8 cellular contexts compared by ENCODE assay signal in the genomic region with DNA sequence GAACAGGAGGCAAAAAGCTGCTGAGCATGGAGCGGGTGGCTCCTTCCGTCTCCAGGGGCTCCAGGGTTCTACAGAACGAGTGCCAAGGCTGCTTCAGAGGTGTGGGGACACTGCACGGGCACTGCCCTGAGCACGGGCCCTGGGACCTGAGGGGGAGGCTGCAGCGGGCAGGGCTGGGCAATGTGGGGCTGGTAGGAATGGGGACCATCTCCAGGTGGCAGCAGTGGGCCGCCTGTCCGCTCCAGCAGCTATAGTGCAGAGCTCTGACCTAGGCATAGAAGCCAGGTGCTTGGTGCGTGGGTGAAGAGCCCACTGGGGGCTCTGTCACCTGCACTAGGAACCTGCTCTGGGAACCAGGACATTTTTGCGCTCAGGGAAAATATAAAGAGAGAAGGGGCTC. TPM values are rescaled to one million over a fixed set of nuclear protein-coding genes. Genes with fewer than 3 reads are reported as not detected.
DNase-seq lines count a peak whose midpoint lies in the region; ATAC-seq and TF ChIP-seq lines count a peak whose summit lies in the region.

No MANE protein-coding gene starts in this region.

- POLR2A ChIA-PET in RWPE1 (lab: Yijun Ruan, JAX; ENCODE audit: low non-redundant PET), result no interaction called here

- H3K27me3 Mint-ChIP-seq in CD4-positive, CD25-positive, alpha-beta regulatory T cell, result no peaks in the 10 kb centered on the region
- H3K27me3 Mint-ChIP-seq in stimulated activated naive CD8-positive, alpha-beta T cell treated with anti-CD3 and anti-CD28 coated beads, Interleukin-15, amount 100 ng/mL, for 72 hours, result no peaks in the 10 kb centered on the region

- no peaks in the 10 kb centered on the region for H3K9me3 Mint-ChIP-seq in CD4-positive, CD25-positive, alpha-beta regulatory T cell
- no peaks in the 10 kb centered on the region for H3K9me3 Mint-ChIP-seq in stimulated activated naive CD8-positive, alpha-beta T cell treated with anti-CD3 and anti-CD28 coated beads, Interleukin-15, amount 100 ng/mL, for 72 hours

- H3K27me3 ChIP-seq in CD4-positive, CD25-positive, alpha-beta regulatory T cell (ENCODE audit: control insufficient read depth, insufficient read depth, low read length), result no peaks in the 10 kb centered on the region
- H3K27me3 ChIP-seq in esophagus squamous epithelium, result no peaks in the 10 kb centered on the region

- peaks cover 66% of the 10 kb centered on the region for H3K36me3 ChIP-seq in CD4-positive, CD25-positive, alpha-beta regulatory T cell (ENCODE audit: control insufficient read depth, insufficient read depth, low read length)
- H3K36me3 ChIP-seq in esophagus squamous epithelium, result peaks cover 38 to 77% (median 55%) of the 10 kb centered on the region in 3 donors

- H3K4me1 ChIP-seq in CD4-positive, CD25-positive, alpha-beta regulatory T cell (ENCODE audit: control insufficient read depth, insufficient read depth, low read length, poor library complexity, severe bottlenecking), result peaks cover 21% of the 10 kb centered on the region
- peaks cover 27 to 45% (median 35%) of the 10 kb centered on the region in 3 donors for H3K4me1 ChIP-seq in esophagus squamous epithelium

- peaks cover 19% of the 10 kb centered on the region for H3K36me3 Mint-ChIP-seq in CD4-positive, CD25-positive, alpha-beta regulatory T cell

- DNase-seq in CD4-positive, CD25-positive, alpha-beta regulatory T cell, result peak in 2 of 3 donors; percentile 48 to 55
- DNase-seq in RWPE1 (ENCODE audit: low spot score) (no peak), esophagus squamous epithelium (lab: John Stamatoyannopoulos, UW) (no peak), NCI-H446 treated with DMSO at 0.1 percent for 48 hours (lab: John Stamatoyannopoulos, UW) (no peak), islet precursor cell (no peak)
- peak; percentile 37 to 47 for DNase-seq in stimulated activated naive CD8-positive, alpha-beta T cell treated with anti-CD3 and anti-CD28 coated beads, Interleukin-15, amount 100 ng/mL, for 72 hours

- intact Hi-C loops in esophagus squamous epithelium (cut with DNase I), result no loop called here

- TF ChIP-seq CTCF in RWPE1 (conservative IDR thresholded peaks at IDR 0.05; ENCODE audit: low read depth) (no peak), esophagus squamous epithelium (IDR thresholded peaks at IDR 0.05) (peak in 5 of 6 experiments; percentile 27 to 53 (median 41))

- H3K27ac ChIP-seq in CD4-positive, CD25-positive, alpha-beta regulatory T cell (ENCODE audit: insufficient read depth, low read length, poor library complexity, severe bottlenecking), result no peak overlapping the region
- peak overlapping the region; percentile 42; the same call in 1 of the 2 replicates for H3K27ac ChIP-seq in RWPE1
- no peak overlapping the region for H3K27ac ChIP-seq in esophagus squamous epithelium

- no peak overlapping the region for H3K4me3 ChIP-seq in CD4-positive, CD25-positive, alpha-beta regulatory T cell (ENCODE audit: low read depth, low read length)
- H3K4me3 ChIP-seq in esophagus squamous epithelium, result no peak overlapping the region

- peak overlapping the region in 1 of 4 donors; percentile 41 for H3K4me3 Mint-ChIP-seq in CD4-positive, CD25-positive, alpha-beta regulatory T cell
- H3K4me3 Mint-ChIP-seq in stimulated activated naive CD8-positive, alpha-beta T cell treated with anti-CD3 and anti-CD28 coated beads, Interleukin-15, amount 100 ng/mL, for 72 hours, result peak overlapping the region in 1 of 2 donors; percentile 52

- WGBS in esophagus squamous epithelium, 2 donors, result 75 to 89% methylated on average over 3 of the region's 10 CpGs

- TF ChIP-seq POLR2A in esophagus squamous epithelium (IDR thresholded peaks at IDR 0.05), result no peak

- CTCF ChIA-PET in RWPE1 (lab: Yijun Ruan, JAX), result interaction anchor here (0.6 to 1.4 kb wide), 3 partner anchors 11 to 41 kb away, joined by 5 to 11 read pairs (median 6); no protein-coding TSS in a partner anchor

- H3K9me3 ChIP-seq in CD4-positive, CD25-positive, alpha-beta regulatory T cell (ENCODE audit: control insufficient read depth in 2 of 2, low read length in 2 of 2), result no peaks in the 10 kb centered on the region
- no peaks in the 10 kb centered on the region for H3K9me3 ChIP-seq in esophagus squamous epithelium

- ATAC-seq in CD4-positive, CD25-positive, alpha-beta regulatory T cell (ENCODE audit: low read depth in 2 of 2), result peak; percentile 57 to 71
- ATAC-seq in GM19397 (IDR thresholded peaks at IDR 0.05; ENCODE audit: unreplicated experiment) (peak; percentile 56), GM21528 (IDR thresholded peaks at IDR 0.05; ENCODE audit: low FRiP score, unreplicated experiment) (no peak)
- peak; percentile 73 for ATAC-seq in stimulated activated naive CD8-positive, alpha-beta T cell treated with anti-CD3 and anti-CD28 coated beads, Interleukin-15, amount 100 ng/mL, for 72 hours

- H3K4me1 Mint-ChIP-seq in CD4-positive, CD25-positive, alpha-beta regulatory T cell, result peaks cover 0 to 35% (median 21%) of the 10 kb centered on the region in 4 donors
- H3K4me1 Mint-ChIP-seq in stimulated activated naive CD8-positive, alpha-beta T cell treated with anti-CD3 and anti-CD28 coated beads, Interleukin-15, amount 100 ng/mL, for 72 hours, result peaks cover 52% of the 10 kb centered on the region

- peak overlapping the region; percentile 31 to 76 (median 41) for H3K27ac Mint-ChIP-seq in CD4-positive, CD25-positive, alpha-beta regulatory T cell
- peak overlapping the region; percentile 49 to 96 for H3K27ac Mint-ChIP-seq in stimulated activated naive CD8-positive, alpha-beta T cell treated with anti-CD3 and anti-CD28 coated beads, Interleukin-15, amount 100 ng/mL, for 72 hours

RNA-seq across cellular contexts. Expression of a gene that starts 22.3 kb away (rescaled TPM):
- 163 TPM for total RNA-seq in CD4-positive, CD25-positive, alpha-beta regulatory T cell
- 10 to 100 TPM; 14.0 to 15.4 (median 15.3) TPM for polyA plus RNA-seq in CD4-positive, CD25-positive, alpha-beta regulatory T cell
- 10 to 100 TPM; 19.8 to 37.2 (median 24.0) TPM for total RNA-seq in esophagus squamous epithelium

RNA-seq across cellular contexts. Expression of a gene that starts 24.4 kb away (rescaled TPM):
- total RNA-seq in CD4-positive, CD25-positive, alpha-beta regulatory T cell, result 4.9 TPM
- polyA plus RNA-seq in CD4-positive, CD25-positive, alpha-beta regulatory T cell, result 10 to 100 TPM in 1 of 4 donors, 1 to 10 TPM in 3; 7.3 to 12.7 (median 8.7) TPM
- 10 to 100 TPM; 18.9 to 35.4 (median 25.4) TPM for total RNA-seq in esophagus squamous epithelium

RNA-seq across cellular contexts. Expression of a gene that starts 38.8 kb away (rescaled TPM):
- total RNA-seq in CD4-positive, CD25-positive, alpha-beta regulatory T cell, result 0.79 TPM
- under 1 TPM in 2 of 4 donors, not detected in 2; 0.10 to 0.14 TPM for polyA plus RNA-seq in CD4-positive, CD25-positive, alpha-beta regulatory T cell
- total RNA-seq in esophagus squamous epithelium, result 10 to 100 TPM; 12.9 to 39.3 (median 22.5) TPM

Comparison
In these comparisons a context has a peak if more than half of its experiments do, and no peak if none do; other contexts are left out.
1. DNase-seq: peak in CD4-positive, CD25-positive, alpha-beta regulatory T cell (2 of 3) and stimulated activated naive CD8-positive, alpha-beta T cell treated with anti-CD3 and anti-CD28 coated beads, Interleukin-15, amount 100 ng/mL, for 72 hours (2 of 2); none in RWPE1 (single experiment), esophagus squamous epithelium (single experiment), NCI-H446 treated with DMSO at 0.1 percent for 48 hours (single experiment) and islet precursor cell (single experiment).